10 cellular contexts compared by ENCODE assay signal in genomic region chr7:22732556-22733126, GRCh38. TPM values are rescaled to one million over a fixed set of nuclear protein-coding genes. Genes with fewer than 3 reads are reported as not detected.
A peak's percentile ranks its signal among the peaks of the same experiment; 100 is the strongest.
DNase-seq lines count a peak whose midpoint lies in the region; ATAC-seq and TF ChIP-seq lines count a peak whose summit lies in the region.
"Had no signal": no experiment of that assay in that cellular context is flagged by ENCODE, and none has a peak within 500 bp of the region (broad histone marks: within the 10 kb centered on the region; RNA-seq: fewer than 3 reads in every experiment).

No MANE protein-coding gene starts in this region.

- H3K27me3 ChIP-seq in Loucy (ENCODE audit: insufficient read depth, low read length, poor library complexity, severe bottlenecking) (peaks cover 2% of the 10 kb centered on the region), body of pancreas (no peaks in the 10 kb centered on the region), colonic mucosa (no peaks in the 10 kb centered on the region)

- ATAC-seq in body of pancreas, result no peak
- no peak for ATAC-seq in stimulated activated memory B cell treated with anti-CD40 and anti-IgM and Interleukin-4, amounts not matched to agents 10 μg/mL and 1 μg/mL and 100 μg/mL, for 72 hours

- no peak overlapping the region for H3K27ac ChIP-seq in body of pancreas
- no peak overlapping the region for H3K27ac ChIP-seq in colonic mucosa

- intact Hi-C loops in body of pancreas (cut with DNase I), result no loop called here
- intact Hi-C loops in colonic mucosa (cut with DNase I), result no loop called here

- H3K9ac ChIP-seq in Loucy (ENCODE audit: low read depth, low read length, poor library complexity, severe bottlenecking) (no peak overlapping the region), colonic mucosa (ENCODE audit: low read depth in 2 of 2, low read length in 2 of 2) (no peak overlapping the region)

- peak; percentile 40 for TF ChIP-seq CTCF in Loucy (conservative IDR thresholded peaks at IDR 0.05; ENCODE audit: low read length)
- TF ChIP-seq CTCF in body of pancreas (IDR thresholded peaks at IDR 0.05), result peak in 4 of 7 experiments; percentile 23 to 41 (median 34)
- TF ChIP-seq CTCF in nephron (IDR thresholded peaks at IDR 0.05; ENCODE audit: unreplicated experiment in 3 of 3), result peak in 2 of 3 experiments; percentile 20
- no peak for TF ChIP-seq CTCF in colonic mucosa (IDR thresholded peaks at IDR 0.05)

- H3K4me1 Mint-ChIP-seq in nephron, result no peaks in the 10 kb centered on the region
- H3K4me1 Mint-ChIP-seq in stimulated activated memory B cell treated with anti-CD40 and anti-IgM and Interleukin-4, amounts not matched to agents 10 μg/mL and 1 μg/mL and 100 μg/mL, for 72 hours, result peaks cover 17% of the 10 kb centered on the region

- no peaks in the 10 kb centered on the region for H3K9me2 ChIP-seq in Loucy (replicated peaks; ENCODE audit: low read depth, low read length)

- peaks cover 4% of the 10 kb centered on the region for H3K27me3 Mint-ChIP-seq in nephron (ENCODE audit: low read depth)
- peaks cover 9% of the 10 kb centered on the region for H3K27me3 Mint-ChIP-seq in stimulated activated memory B cell treated with anti-CD40 and anti-IgM and Interleukin-4, amounts not matched to agents 10 μg/mL and 1 μg/mL and 100 μg/mL, for 72 hours

- no peaks in the 10 kb centered on the region for H3K36me3 Mint-ChIP-seq in nephron (ENCODE audit: low read depth)
- peaks cover 6% of the 10 kb centered on the region for H3K36me3 Mint-ChIP-seq in stimulated activated memory B cell treated with anti-CD40 and anti-IgM and Interleukin-4, amounts not matched to agents 10 μg/mL and 1 μg/mL and 100 μg/mL, for 72 hours

- no peak for TF ChIP-seq POLR2A in body of pancreas (IDR thresholded peaks at IDR 0.05)

- no peak overlapping the region for H3K4me3 Mint-ChIP-seq in nephron
- H3K4me3 Mint-ChIP-seq in stimulated activated memory B cell treated with anti-CD40 and anti-IgM and Interleukin-4, amounts not matched to agents 10 μg/mL and 1 μg/mL and 100 μg/mL, for 72 hours, result no peak overlapping the region
- H3K4me3 Mint-ChIP-seq: stimulated activated naive B cell treated with anti-CD40 and anti-IgM and Interleukin-4, amounts not matched to agents 10 μg/mL and 1 μg/mL and 100 μg/mL, for 72 hours had no signal

- H3K4me1 ChIP-seq in Loucy (ENCODE audit: insufficient read depth, low read length, poor library complexity, severe bottlenecking) (peaks cover 2% of the 10 kb centered on the region), body of pancreas (no peaks in the 10 kb centered on the region), colonic mucosa (no peaks in the 10 kb centered on the region)

- no peaks in the 10 kb centered on the region for H4K20me1 ChIP-seq in Loucy (ENCODE audit: insufficient read depth, low read length, poor library complexity, severe bottlenecking)

- H3K36me3 ChIP-seq in Loucy (ENCODE audit: insufficient read depth, low read length), result no peaks in the 10 kb centered on the region
- no peaks in the 10 kb centered on the region for H3K36me3 ChIP-seq in body of pancreas (replicated peaks in 1 of 2; ENCODE audit: insufficient read depth in 1 of 2, low read depth in 2 of 2)
- H3K36me3 ChIP-seq in colonic mucosa, result no peaks in the 10 kb centered on the region

- no peak overlapping the region for H3K4me3 ChIP-seq in Loucy (ENCODE audit: low read length, poor library complexity, severe bottlenecking)
- no peak overlapping the region for H3K4me3 ChIP-seq in body of pancreas
- H3K4me3 ChIP-seq in colonic mucosa, result no peak overlapping the region

- H3K9me3 ChIP-seq in Loucy (ENCODE audit: insufficient read depth, low read depth, low read length) (no peaks in the 10 kb centered on the region), body of pancreas (no peaks in the 10 kb centered on the region), colonic mucosa (no peaks in the 10 kb centered on the region)

- no peak overlapping the region for H3K4me2 ChIP-seq in Loucy (ENCODE audit: low read depth, low read length, poor library complexity, severe bottlenecking)

- H2AFZ ChIP-seq in Loucy (ENCODE audit: low read length), result no peak overlapping the region

- H3K27ac Mint-ChIP-seq in nephron, result no peak overlapping the region
- no peak overlapping the region for H3K27ac Mint-ChIP-seq in stimulated activated memory B cell treated with anti-CD40 and anti-IgM and Interleukin-4, amounts not matched to agents 10 μg/mL and 1 μg/mL and 100 μg/mL, for 72 hours
- H3K27ac Mint-ChIP-seq: stimulated activated naive B cell treated with anti-CD40 and anti-IgM and Interleukin-4, amounts not matched to agents 10 μg/mL and 1 μg/mL and 100 μg/mL, for 72 hours had no signal

- no peaks in the 10 kb centered on the region for H3K79me2 ChIP-seq in Loucy (ENCODE audit: insufficient read depth, low read length)

- peaks cover 9% of the 10 kb centered on the region for H3K9me3 Mint-ChIP-seq in nephron
- peaks cover 10% of the 10 kb centered on the region for H3K9me3 Mint-ChIP-seq in stimulated activated memory B cell treated with anti-CD40 and anti-IgM and Interleukin-4, amounts not matched to agents 10 μg/mL and 1 μg/mL and 100 μg/mL, for 72 hours

- DNase-seq in DMS 273 (lab: John Stamatoyannopoulos, UW; ENCODE audit: unreplicated experiment) (peak; percentile 14), DMS 273 treated with DMSO at 0.1 percent for 48 hours (lab: John Stamatoyannopoulos, UW) (no peak), body of pancreas (no peak), colonic mucosa (no peak), retina (no peak)
- DNase-seq: amniotic stem cell; stimulated activated naive B cell treated with anti-CD40 and anti-IgM and Interleukin-4, amounts not matched to agents 10 μg/mL and 1 μg/mL and 100 μg/mL, for 72 hours had no signal

- WGBS in body of pancreas, 2 donors, result 51 to 64% methylated on average over 4 of the region's 4 CpGs

- no peaks in the 10 kb centered on the region for H3F3A ChIP-seq in Loucy (ENCODE audit: low read depth)

RNA-seq across cellular contexts. Expression of gene IL6, which starts 5.6 kb away (rescaled TPM):
- total RNA-seq in body of pancreas (1 to 10 TPM in 1 of 2 donors, under 1 TPM in 1; 0.99 to 2.9 TPM), colonic mucosa (under 1 TPM in 1 of 2 donors, not detected in 1; 0.77 TPM)
